Comparison of ENCODE assay signal across 16 cellular contexts in genomic region chr6:41537359-41537758, GRCh38. TPM values are rescaled to one million over a fixed set of nuclear protein-coding genes. Genes with fewer than 3 reads are reported as not detected.
DNase-seq lines count a peak whose midpoint lies in the region; ATAC-seq and TF ChIP-seq lines count a peak whose summit lies in the region.
"Had no signal": no experiment of that assay in that cellular context is flagged by ENCODE, and none has a peak within 500 bp of the region (broad histone marks: within the 10 kb centered on the region; RNA-seq: fewer than 3 reads in every experiment).

No MANE protein-coding gene starts in this region.

- H3K27me3 ChIP-seq in HL-60 (ENCODE audit: insufficient read depth, poor library complexity, severe bottlenecking) = no peaks in the 10 kb centered on the region
- no peaks in the 10 kb centered on the region for H3K27me3 ChIP-seq in mammary epithelial cell (ENCODE audit: insufficient read depth, low read length)
- H3K27me3 ChIP-seq in neural progenitor cell = peaks cover 84% of the 10 kb centered on the region
- H3K27me3 ChIP-seq in aorta (ENCODE audit: control insufficient read depth in 1 of 2, insufficient read depth in 2 of 2, low read length in 1 of 2) = no peaks in the 10 kb centered on the region
- H3K27me3 ChIP-seq in esophagus muscularis mucosa = peaks cover 0 to 9% (median 0%) of the 10 kb centered on the region in 4 donors
- H3K27me3 ChIP-seq: tibial nerve had no signal

- no peak overlapping the region for H3K4me3 Mint-ChIP-seq in neural progenitor cell
- H3K4me3 Mint-ChIP-seq: activated CD4-positive, alpha-beta memory T cell treated with anti-CD3 and anti-CD28 coated beads for 36 hours; activated T-cell treated with anti-CD3 and anti-CD28 coated beads, Interleukin-2, amount 50 U/mL, for 24 hours; nephron progenitor cell; stimulated activated memory B cell treated with anti-CD40 and anti-IgM and Interleukin-4, amounts not matched to agents 10 μg/mL and 1 μg/mL and 100 μg/mL, for 72 hours; T-cell had no signal

- no peaks in the 10 kb centered on the region for H3K9me3 Mint-ChIP-seq in neural progenitor cell
- H3K9me3 Mint-ChIP-seq: activated CD4-positive, alpha-beta memory T cell treated with anti-CD3 and anti-CD28 coated beads for 36 hours; activated naive CD4-positive, alpha-beta T cell treated with anti-CD3 and anti-CD28 coated beads, Interleukin-2, amount 50 U/mL, for 72 hours; activated T-cell treated with anti-CD3 and anti-CD28 coated beads, Interleukin-2, amount 50 U/mL, for 24 hours; nephron progenitor cell; stimulated activated memory B cell treated with anti-CD40 and anti-IgM and Interleukin-4, amounts not matched to agents 10 μg/mL and 1 μg/mL and 100 μg/mL, for 72 hours; T-cell had no signal

- no TSS peak for BruUV-seq in mammary epithelial cell (replicated peaks; lab: Mats Ljungman, UMichigan)

- H3K4me2 ChIP-seq in mammary epithelial cell (ENCODE audit: insufficient read depth, low read depth, low read length) (peak overlapping the region; percentile 23), neural progenitor cell (no peak overlapping the region)

- peak; percentile 40 for DNase-seq in DMS53 treated with DMSO at 0.1 percent for 48 hours (lab: John Stamatoyannopoulos, UW; ENCODE audit: unreplicated experiment)
- no peak for DNase-seq in HL-60 (ENCODE audit: low read depth in 1 of 2, low spot score in 1 of 2)
- no peak for DNase-seq in mammary epithelial cell
- DNase-seq in neural progenitor cell (ENCODE audit: low spot score) = peak; percentile 38
- no peak for DNase-seq in aorta
- no peak for DNase-seq in NOMO-1 treated with dmso at 0.1 percent for 144 hours (lab: John Stamatoyannopoulos, UW; ENCODE audit: unreplicated experiment)
- no peak for DNase-seq in esophagus muscularis mucosa (ENCODE audit: extremely low spot score)
- DNase-seq: activated CD4-positive, alpha-beta memory T cell treated with anti-CD3 and anti-CD28 coated beads for 36 hours; activated T-cell treated with anti-CD3 and anti-CD28 coated beads, Interleukin-2, amount 50 U/mL, for 24 hours; HCEC 1CT; nephron progenitor cell; WERI-Rb-1 had no signal

- peaks cover 21% of the 10 kb centered on the region for H3K27me3 Mint-ChIP-seq in neural progenitor cell (ENCODE audit: insufficient read depth, low read depth)
- H3K27me3 Mint-ChIP-seq: activated CD4-positive, alpha-beta memory T cell treated with anti-CD3 and anti-CD28 coated beads for 36 hours; stimulated activated memory B cell treated with anti-CD40 and anti-IgM and Interleukin-4, amounts not matched to agents 10 μg/mL and 1 μg/mL and 100 μg/mL, for 72 hours had no signal

- no peaks in the 10 kb centered on the region for H3K36me3 Mint-ChIP-seq in neural progenitor cell
- H3K36me3 Mint-ChIP-seq: activated CD4-positive, alpha-beta memory T cell treated with anti-CD3 and anti-CD28 coated beads for 36 hours; stimulated activated memory B cell treated with anti-CD40 and anti-IgM and Interleukin-4, amounts not matched to agents 10 μg/mL and 1 μg/mL and 100 μg/mL, for 72 hours; T-cell had no signal

- no peak for TF ChIP-seq EP300 in esophagus muscularis mucosa (IDR thresholded peaks at IDR 0.05)

- peaks cover 4% of the 10 kb centered on the region for H3F3A ChIP-seq in neural progenitor cell (ENCODE audit: low read depth)

- WGBS in mammary epithelial cell (ENCODE audit: low coverage, missing lambda C conversion rate) = 44% methylated on average over 2 of the region's 2 CpGs
- whole genome bisulfite sequencing in aorta, 2 donors = 84 to 86% methylated on average over 2 of the region's 2 CpGs
- 73% methylated on average over 2 of the region's 2 CpGs for WGBS in esophagus muscularis mucosa

- peak overlapping the region; percentile 44 for H2AFZ ChIP-seq in mammary epithelial cell (ENCODE audit: low read depth, low read length)
- H2AFZ ChIP-seq in neural progenitor cell (replicated peaks) = no peak overlapping the region

- H3K79me2 ChIP-seq in mammary epithelial cell (ENCODE audit: insufficient read depth, low read length) (no peaks in the 10 kb centered on the region), neural progenitor cell (ENCODE audit: low read depth) (no peaks in the 10 kb centered on the region)

- no peak overlapping the region for H3K27ac Mint-ChIP-seq in neural progenitor cell
- H3K27ac Mint-ChIP-seq: activated CD4-positive, alpha-beta memory T cell treated with anti-CD3 and anti-CD28 coated beads for 36 hours; activated naive CD4-positive, alpha-beta T cell treated with anti-CD3 and anti-CD28 coated beads, Interleukin-2, amount 50 U/mL, for 72 hours; activated T-cell treated with anti-CD3 and anti-CD28 coated beads, Interleukin-2, amount 50 U/mL, for 24 hours; nephron progenitor cell; T-cell had no signal

- TF ChIP-seq POLR2A in esophagus muscularis mucosa (IDR thresholded peaks at IDR 0.05; ENCODE audit: low read depth) = no peak

- H3K4me1 ChIP-seq in mammary epithelial cell (ENCODE audit: insufficient read depth, low read length) (peaks cover 19% of the 10 kb centered on the region), neural progenitor cell (peaks cover 11% of the 10 kb centered on the region), aorta (ENCODE audit: control insufficient read depth in 1 of 2, insufficient read depth in 2 of 2, low read length in 2 of 2) (no peaks in the 10 kb centered on the region), esophagus muscularis mucosa (peaks cover 0 to under 1% (median under 1%) of the 10 kb centered on the region in 4 donors)

- intact Hi-C loops in mammary epithelial cell (cut with micrococcal nuclease) = no loop called here
- intact Hi-C loops in aorta (cut with DNase I) = no loop called here
- intact Hi-C loops in esophagus muscularis mucosa (cut with DNase I) = no loop called here

- dilution Hi-C loops in mammary epithelial cell (cut with HindIII; ENCODE audit: low sequenced_read_pairs) = no loop called here

- in situ Hi-C loops in mammary epithelial cell (cut with MboI; ENCODE audit: low sequenced_read_pairs in 2 of 2) = no loop called here

- no peak for ATAC-seq in aorta (ENCODE audit: low FRiP score)
- ATAC-seq: activated naive CD4-positive, alpha-beta T cell treated with anti-CD3 and anti-CD28 coated beads, Interleukin-2, amount 50 U/mL, for 72 hours; stimulated activated memory B cell treated with anti-CD40 and anti-IgM and Interleukin-4, amounts not matched to agents 10 μg/mL and 1 μg/mL and 100 μg/mL, for 72 hours; T-cell had no signal

- no peak for TF ChIP-seq CTCF in HL-60 (IDR thresholded peaks at IDR 0.05; ENCODE audit: insufficient read depth, low read length)
- TF ChIP-seq CTCF in mammary epithelial cell (conservative IDR thresholded peaks at IDR 0.05 in 1 of 2, IDR thresholded peaks at IDR 0.05 in 1 of 2; ENCODE audit: extremely low read depth in 1 of 2, insufficient read depth in 1 of 2, low read depth in 1 of 2, low read length in 2 of 2) = no peak
- TF ChIP-seq CTCF in neural progenitor cell (IDR thresholded peaks at IDR 0.05) = no peak
- TF ChIP-seq CTCF in esophagus muscularis mucosa (IDR thresholded peaks at IDR 0.05) = no peak

- CTCF ChIA-PET in mammary epithelial cell (lab: Charles Lee; ENCODE audit: low non-redundant PET) = no interaction called here

- H4K20me1 ChIP-seq in mammary epithelial cell (ENCODE audit: insufficient read depth, low read length) = no peaks in the 10 kb centered on the region
- no peaks in the 10 kb centered on the region for H4K20me1 ChIP-seq in neural progenitor cell (ENCODE audit: low read depth)

- H3K27ac ChIP-seq in HL-60 (replicated peaks) = peak overlapping the region; percentile 89
- no peak overlapping the region for H3K27ac ChIP-seq in mammary epithelial cell (ENCODE audit: insufficient read depth, low read depth, low read length)
- no peak overlapping the region for H3K27ac ChIP-seq in neural progenitor cell
- no peak overlapping the region for H3K27ac ChIP-seq in aorta (ENCODE audit: low read depth in 1 of 2, low read length in 2 of 2)
- no peak overlapping the region for H3K27ac ChIP-seq in esophagus muscularis mucosa (replicated peaks in 1 of 4)
- H3K27ac ChIP-seq: tibial nerve, WERI-Rb-1 had no signal

- H3K9ac ChIP-seq in mammary epithelial cell (ENCODE audit: insufficient read depth, low read length) (no peak overlapping the region), neural progenitor cell (no peak overlapping the region)

- H3K36me3 ChIP-seq in mammary epithelial cell (ENCODE audit: insufficient read depth, low read length) = no peaks in the 10 kb centered on the region
- H3K36me3 ChIP-seq in neural progenitor cell = no peaks in the 10 kb centered on the region
- no peaks in the 10 kb centered on the region for H3K36me3 ChIP-seq in aorta (ENCODE audit: control insufficient read depth in 1 of 2, insufficient read depth in 2 of 2, low read length in 1 of 2)
- no peaks in the 10 kb centered on the region for H3K36me3 ChIP-seq in esophagus muscularis mucosa
- H3K36me3 ChIP-seq: tibial nerve, WERI-Rb-1 had no signal

- H3K4me3 ChIP-seq in HL-60 (replicated peaks; ENCODE audit: insufficient read depth, low read length) (no peak overlapping the region), mammary epithelial cell (replicated peaks in 1 of 3; ENCODE audit: insufficient read depth in 1 of 3, low read depth in 2 of 3, low read length in 3 of 3) (no peak overlapping the region), neural progenitor cell (no peak overlapping the region), aorta (ENCODE audit: low read length in 2 of 2) (no peak overlapping the region), esophagus muscularis mucosa (no peak overlapping the region)
- H3K4me3 ChIP-seq: tibial nerve had no signal

- H3K9me3 ChIP-seq in mammary epithelial cell (replicated peaks; ENCODE audit: insufficient read depth, low read length) (no peaks in the 10 kb centered on the region), neural progenitor cell (ENCODE audit: low read depth) (no peaks in the 10 kb centered on the region), aorta (ENCODE audit: control insufficient read depth, low read length) (no peaks in the 10 kb centered on the region), esophagus muscularis mucosa (no peaks in the 10 kb centered on the region)
- H3K9me3 ChIP-seq: tibial nerve had no signal

- peaks cover 28% of the 10 kb centered on the region for H3K4me1 Mint-ChIP-seq in neural progenitor cell

RNA-seq across cellular contexts. Expression of gene FOXP4, which starts 8.8 kb away (rescaled TPM):
- total RNA-seq in mammary epithelial cell = 10 to 100 TPM in 1 of 2 donors, 1 to 10 TPM in 1; 5.0 to 19.2 TPM
- 5.7 TPM for polyA plus RNA-seq in mammary epithelial cell
- polyA minus RNA-seq in mammary epithelial cell = 8.4 TPM
- total RNA-seq in neural progenitor cell (ENCODE audit: low replicate concordance) = 2.7 and 6.9 TPM in 2 replicates
- total RNA-seq in aorta = 10 to 100 TPM; 31.6 to 36.2 TPM
- polyA plus RNA-seq in aorta = 10 to 100 TPM in 1 of 2 donors, 1 to 10 TPM in 1; 9.1 to 11.3 TPM
- total RNA-seq in esophagus muscularis mucosa = 10 to 100 TPM; 10.8 to 30.7 (median 17.7) TPM

Comparison
In these comparisons a context has a peak if more than half of its experiments do, and no peak if none do; other contexts are left out.
1. DNase-seq: peak in DMS53 treated with DMSO at 0.1 percent for 48 hours (single experiment) and neural progenitor cell (single experiment); none in HL-60 (0 of 2), mammary epithelial cell (single experiment), aorta (0 of 2), NOMO-1 treated with dmso at 0.1 percent for 144 hours (single experiment) and esophagus muscularis mucosa (single experiment).